Comparison of ENCODE assay signal across 14 cellular contexts in genomic region chr1:112011231-112011630, GRCh38. TPM values are rescaled to one million over a fixed set of nuclear protein-coding genes. Genes with fewer than 3 reads are reported as not detected.
DNase-seq lines count a peak whose midpoint lies in the region; ATAC-seq and TF ChIP-seq lines count a peak whose summit lies in the region.
"Had no signal": no experiment of that assay in that cellular context is flagged by ENCODE, and none has a peak within 500 bp of the region (broad histone marks: within the 10 kb centered on the region; RNA-seq: fewer than 3 reads in every experiment).

No MANE protein-coding gene starts in this region.

- no peaks in the 10 kb centered on the region for H3K79me2 ChIP-seq in smooth muscle cell (ENCODE audit: low read depth)

- H3K36me3 Mint-ChIP-seq in endodermal cell (ENCODE audit: low read depth) = no peaks in the 10 kb centered on the region

- no peak overlapping the region for H3K27ac ChIP-seq in smooth muscle cell (ENCODE audit: low read depth)
- H3K27ac ChIP-seq in endodermal cell (ENCODE audit: low read depth, low read length) = no peak overlapping the region

- peaks cover 20% of the 10 kb centered on the region for H3K9me3 Mint-ChIP-seq in endodermal cell

- H3K4me3 ChIP-seq in smooth muscle cell (no peak overlapping the region), endodermal cell (ENCODE audit: low read length) (no peak overlapping the region)

- peak; percentile 44 for DNase-seq in HCEC 1CT
- peak; percentile 11 for DNase-seq in SW480 (ENCODE audit: low spot score)
- DNase-seq in glomerular visceral epithelial cell (ENCODE audit: extremely low spot score) = peak; percentile 26
- DNase-seq in smooth muscle cell (lab: John Stamatoyannopoulos, UW; ENCODE audit: unreplicated experiment) = no peak
- no peak for DNase-seq in endodermal cell
- DNase-seq in activated naive CD4-positive, alpha-beta T cell treated with anti-CD3 and anti-CD28 coated beads, Interleukin-2, amount 50 U/mL, for 16 hours = no peak
- DNase-seq: activated CD4-positive, alpha-beta T cell treated with anti-CD3 and anti-CD28 coated beads for 1 hour; activated T-cell treated with anti-CD3 and anti-CD28 coated beads, Interleukin-2, amount 50 U/mL, for 4 hours; kidney glomerular epithelial cell; NCI-H1417; NCI-H526 treated with DMSO at 0.1 percent for 48 hours; stimulated activated naive CD8-positive, alpha-beta T cell treated with anti-CD3 and anti-CD28 coated beads, Interleukin-15, Interleukin-2, amounts not matched to agents 100 U/mL and 50 U/mL, for 24 hours had no signal

- peaks cover 93% of the 10 kb centered on the region for H3K27me3 Mint-ChIP-seq in endodermal cell (ENCODE audit: insufficient read depth)

- H3K4me2 ChIP-seq in smooth muscle cell = peak overlapping the region; percentile 17

- H4K20me1 ChIP-seq in smooth muscle cell (ENCODE audit: low read depth) = no peaks in the 10 kb centered on the region

- H3F3A ChIP-seq in smooth muscle cell (ENCODE audit: low read depth) = no peaks in the 10 kb centered on the region

- no peak overlapping the region for H3K27ac Mint-ChIP-seq in endodermal cell

- H3K36me3 ChIP-seq in smooth muscle cell (ENCODE audit: low read depth) = no peaks in the 10 kb centered on the region
- no peaks in the 10 kb centered on the region for H3K36me3 ChIP-seq in endodermal cell (ENCODE audit: control insufficient read depth, insufficient read depth, low read length)

- H3K9me3 ChIP-seq in smooth muscle cell (replicated peaks; ENCODE audit: low read depth) = no peaks in the 10 kb centered on the region
- H3K9me3 ChIP-seq in endodermal cell (ENCODE audit: control insufficient read depth, low read length) = peaks cover 9% of the 10 kb centered on the region

- H3K4me1 ChIP-seq in smooth muscle cell (ENCODE audit: low read depth) (no peaks in the 10 kb centered on the region), endodermal cell (ENCODE audit: control insufficient read depth, insufficient read depth, low read length) (no peaks in the 10 kb centered on the region)

- WGBS in smooth muscle cell (ENCODE audit: low lambda C conversion rate) = 6% methylated on average over 2 of the region's 2 CpGs
- WGBS in endodermal cell (ENCODE audit: insufficient coverage in 1 of 2, insufficient read length in 1 of 2), 2 experiments = 75 to 91% methylated on average over 1 to 2 of the region's 2 CpGs

- no peak overlapping the region for H3K4me3 Mint-ChIP-seq in endodermal cell
- H3K4me3 Mint-ChIP-seq: activated T-cell treated with anti-CD3 and anti-CD28 coated beads, Interleukin-2, amount 50 U/mL, for 4 hours had no signal

- TF ChIP-seq CTCF in smooth muscle cell (IDR thresholded peaks at IDR 0.05; ENCODE audit: borderline replicate concordance, insufficient read depth, poor library complexity, severe bottlenecking) = no peak
- TF ChIP-seq CTCF in endodermal cell (conservative IDR thresholded peaks at IDR 0.05) = no peak

- no peak overlapping the region for H2AFZ ChIP-seq in smooth muscle cell (ENCODE audit: low read depth)

- peaks cover under 1% of the 10 kb centered on the region for H3K4me1 Mint-ChIP-seq in endodermal cell

- H3K27me3 ChIP-seq in smooth muscle cell (ENCODE audit: low read depth) = no peaks in the 10 kb centered on the region
- H3K27me3 ChIP-seq in endodermal cell (ENCODE audit: control insufficient read depth, insufficient read depth, low read length, poor library complexity, severe bottlenecking) = peaks cover 96% of the 10 kb centered on the region

- no peak for ATAC-seq in HG03354 (IDR thresholded peaks at IDR 0.05; ENCODE audit: poor library complexity, severe bottlenecking, unreplicated experiment)
- no peak for ATAC-seq in GM21528 (IDR thresholded peaks at IDR 0.05; ENCODE audit: low FRiP score, unreplicated experiment)
- ATAC-seq: activated T-cell treated with anti-CD3 and anti-CD28 coated beads, Interleukin-2, amount 50 U/mL, for 4 hours; stimulated activated naive CD8-positive, alpha-beta T cell treated with anti-CD3 and anti-CD28 coated beads, Interleukin-15, Interleukin-2, amounts not matched to agents 100 U/mL and 50 U/mL, for 24 hours had no signal

- H3K9ac ChIP-seq in smooth muscle cell (ENCODE audit: low read depth) (no peak overlapping the region), endodermal cell (ENCODE audit: extremely low read depth, low read length, poor library complexity, severe bottlenecking) (no peak overlapping the region)

RNA-seq across cellular contexts. Expression of gene KCND3, which starts 21.8 kb away (rescaled TPM):
- 2.2 and 3.6 TPM in 2 replicates for total RNA-seq in smooth muscle cell
- 0.84 and 0.97 TPM in 2 replicates for polyA plus RNA-seq in smooth muscle cell
- total RNA-seq in endodermal cell = under 1 TPM in 1 of 2 donors, not detected in 1; 0.13 TPM
- polyA plus RNA-seq in endodermal cell (2013, experiment 1 of 2) = 1.4 TPM
- 1.6 TPM for polyA plus RNA-seq in endodermal cell (2013, experiment 2 of 2)
- total RNA-seq: activated T-cell treated with anti-CD3 and anti-CD28 coated beads, Interleukin-2, amount 50 U/mL, for 4 hours had no signal

Comparison
In these comparisons a context has a peak if more than half of its experiments do, and no peak if none do; other contexts are left out.
1. DNase-seq: peak in HCEC 1CT (single experiment), SW480 (single experiment) and glomerular visceral epithelial cell (single experiment); none in smooth muscle cell (single experiment), endodermal cell (single experiment) and activated naive CD4-positive, alpha-beta T cell treated with anti-CD3 and anti-CD28 coated beads, Interleukin-2, amount 50 U/mL, for 16 hours (single experiment).